In the genomic region with DNA sequence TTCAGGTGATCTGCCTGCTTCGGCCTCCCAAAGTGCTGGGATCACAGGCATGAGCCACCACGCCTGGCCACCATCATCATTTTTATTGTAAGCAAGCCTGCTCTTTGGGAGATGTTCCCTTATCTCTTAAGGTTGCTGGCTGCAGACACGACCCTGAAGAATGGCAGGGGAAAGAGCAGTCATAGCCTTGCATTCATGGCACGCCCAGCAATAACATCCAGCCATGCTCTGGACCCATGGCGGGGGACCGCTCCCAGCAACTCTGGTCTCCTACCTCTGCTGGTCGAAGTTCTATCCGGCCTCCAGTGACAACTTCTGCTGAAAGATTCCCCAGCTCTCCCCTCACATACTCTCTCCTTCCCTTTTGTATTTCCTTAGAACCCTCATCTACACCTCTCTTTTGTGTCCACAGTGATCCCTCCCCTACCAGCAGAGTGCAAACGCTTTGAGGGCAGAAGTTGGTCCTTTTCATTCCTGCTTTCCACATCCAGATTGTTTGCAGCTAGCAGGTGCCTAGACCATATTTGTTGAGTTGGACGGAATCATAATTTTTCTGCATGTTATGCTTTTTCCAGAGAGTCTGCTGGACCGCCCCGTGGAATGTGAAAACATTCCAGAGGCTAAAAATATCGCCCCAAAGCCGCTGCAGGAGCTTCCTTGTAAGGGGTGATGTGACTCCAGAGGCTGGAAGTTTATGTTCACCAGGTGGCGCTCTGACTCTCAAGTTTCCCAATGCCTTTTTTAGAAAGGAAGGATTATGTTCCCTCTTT, we compare ENCODE assay signal across 8 cellular contexts. TPM values are rescaled to one million over a fixed set of nuclear protein-coding genes. Genes with fewer than 3 reads are reported as not detected.
DNase-seq lines count a peak whose midpoint lies in the region; ATAC-seq and TF ChIP-seq lines count a peak whose summit lies in the region.

No MANE protein-coding gene starts in this region.

- no peak overlapping the region for H3K4me3 ChIP-seq in esophagus squamous epithelium

- peaks cover 6 to 16% (median 11%) of the 10 kb centered on the region in 4 donors for H3K4me1 Mint-ChIP-seq in naive thymus-derived CD8-positive, alpha-beta T cell
- no peaks in the 10 kb centered on the region for H3K4me1 Mint-ChIP-seq in activated T-helper 17 cell treated with anti-CD3 and anti-CD28 coated beads, Interleukin-2, amount 50 U/mL, for 72 hours

- TF ChIP-seq CTCF in esophagus squamous epithelium (IDR thresholded peaks at IDR 0.05): peak; percentile 42 to 74 (median 62)

- no peak overlapping the region for H3K4me3 Mint-ChIP-seq in naive thymus-derived CD8-positive, alpha-beta T cell
- no peak overlapping the region for H3K4me3 Mint-ChIP-seq in activated T-helper 17 cell treated with anti-CD3 and anti-CD28 coated beads, Interleukin-2, amount 50 U/mL, for 72 hours

- intact Hi-C loops in esophagus squamous epithelium (cut with DNase I): no loop called here

- H3K4me1 ChIP-seq in esophagus squamous epithelium: peaks cover 0 to 34% (median 18%) of the 10 kb centered on the region in 3 donors

- H3K36me3 ChIP-seq in esophagus squamous epithelium: no peaks in the 10 kb centered on the region

- TF ChIP-seq POLR2A in esophagus squamous epithelium (IDR thresholded peaks at IDR 0.05): no peak

- H3K36me3 Mint-ChIP-seq in naive thymus-derived CD8-positive, alpha-beta T cell: no peaks in the 10 kb centered on the region
- H3K36me3 Mint-ChIP-seq in activated T-helper 17 cell treated with anti-CD3 and anti-CD28 coated beads, Interleukin-2, amount 50 U/mL, for 72 hours (ENCODE audit: low read depth): no peaks in the 10 kb centered on the region

- DNase-seq in ELF-1 (ENCODE audit: low read depth, low spot score) (peak; percentile 75), LHCN-M2 (ENCODE audit: low read depth) (peak; percentile 81), esophagus squamous epithelium (lab: John Stamatoyannopoulos, UW) (no peak), ureter (ENCODE audit: low spot score) (peak; percentile 85)
- peak; percentile 51 for DNase-seq in activated CD4-positive, alpha-beta T cell treated with anti-CD3 and anti-CD28 coated beads for 48 hours
- peak in 6 of 10 donors; percentile 25 to 34 (median 30) for DNase-seq in naive thymus-derived CD8-positive, alpha-beta T cell

- H3K27me3 Mint-ChIP-seq in naive thymus-derived CD8-positive, alpha-beta T cell: peaks cover 11 to 62% (median 26%) of the 10 kb centered on the region in 5 donors
- peaks cover 10% of the 10 kb centered on the region for H3K27me3 Mint-ChIP-seq in activated T-helper 17 cell treated with anti-CD3 and anti-CD28 coated beads, Interleukin-2, amount 50 U/mL, for 72 hours

- POLR2A ChIA-PET in naive thymus-derived CD8-positive, alpha-beta T cell (lab: Charles Lee): interaction anchor here (0.7 to 1.5 kb wide), 2 partner anchors 21 to 22 kb away, joined by 4 read pairs; a partner anchor contains a TSS

- peak overlapping the region; percentile 31 to 81 (median 69) for H3K27ac ChIP-seq in esophagus squamous epithelium

- WGBS in esophagus squamous epithelium, 2 donors: 36 to 38% methylated on average over 11 to 14 of the region's 15 CpGs

- peak overlapping the region in 1 of 10 donors; percentile 23 for H3K27ac Mint-ChIP-seq in naive thymus-derived CD8-positive, alpha-beta T cell
- no peak overlapping the region for H3K27ac Mint-ChIP-seq in activated T-helper 17 cell treated with anti-CD3 and anti-CD28 coated beads, Interleukin-2, amount 50 U/mL, for 72 hours

- H3K27me3 ChIP-seq in esophagus squamous epithelium: peaks cover 0 to 79% (median 0%) of the 10 kb centered on the region in 4 donors

- H3K9me3 Mint-ChIP-seq in naive thymus-derived CD8-positive, alpha-beta T cell: no peaks in the 10 kb centered on the region
- H3K9me3 Mint-ChIP-seq in activated T-helper 17 cell treated with anti-CD3 and anti-CD28 coated beads, Interleukin-2, amount 50 U/mL, for 72 hours: no peaks in the 10 kb centered on the region

- ATAC-seq in naive thymus-derived CD8-positive, alpha-beta T cell: no peak
- no peak for ATAC-seq in activated T-helper 17 cell treated with anti-CD3 and anti-CD28 coated beads, Interleukin-2, amount 50 U/mL, for 72 hours (replicated peaks)
- ATAC-seq in GM18873 (IDR thresholded peaks at IDR 0.05; ENCODE audit: low FRiP score, unreplicated experiment): no peak

- no peaks in the 10 kb centered on the region for H3K9me3 ChIP-seq in esophagus squamous epithelium

RNA-seq across cellular contexts. Expression of a gene that starts 4.4 kb away (rescaled TPM):
- total RNA-seq in LHCN-M2 (2014; rRNA removed) (54.7 and 56.0 TPM in 2 replicates), esophagus squamous epithelium (10 to 100 TPM in 2 of 4 donors, 1 to 10 TPM in 2; 4.0 to 20.5 (median 12.3) TPM), ureter (40.8 TPM)
- polyA plus RNA-seq in LHCN-M2 (2012): 66.1 TPM
- total RNA-seq in naive thymus-derived CD8-positive, alpha-beta T cell: 1 to 10 TPM; 1.1 to 2.0 TPM
- under 1 TPM; 0.06 to 0.30 (median 0.27) TPM for polyA plus RNA-seq in naive thymus-derived CD8-positive, alpha-beta T cell
- total RNA-seq in activated T-helper 17 cell treated with anti-CD3 and anti-CD28 coated beads, Interleukin-2, amount 50 U/mL, for 72 hours: 1 to 10 TPM; 2.0 TPM

RNA-seq across cellular contexts. Expression of a gene that starts 22.1 kb away (rescaled TPM):
- total RNA-seq in LHCN-M2 (2014; rRNA removed) (17.1 and 24.4 TPM in 2 replicates), esophagus squamous epithelium (10 to 100 TPM in 3 of 4 donors, 1 to 10 TPM in 1; 7.7 to 21.7 (median 15.4) TPM), ureter (11.7 TPM)
- 32.8 TPM for polyA plus RNA-seq in LHCN-M2 (2012)
- total RNA-seq in naive thymus-derived CD8-positive, alpha-beta T cell: 1 to 10 TPM; 2.9 to 3.1 TPM
- 1 to 10 TPM; 2.2 to 3.8 (median 3.2) TPM for polyA plus RNA-seq in naive thymus-derived CD8-positive, alpha-beta T cell
- 1 to 10 TPM; 1.5 to 1.9 TPM for total RNA-seq in activated T-helper 17 cell treated with anti-CD3 and anti-CD28 coated beads, Interleukin-2, amount 50 U/mL, for 72 hours

RNA-seq across cellular contexts. Expression of a gene that starts 27.8 kb away (rescaled TPM):
- 23.7 and 25.3 TPM in 2 replicates for total RNA-seq in LHCN-M2 (2014; rRNA removed)
- polyA plus RNA-seq in LHCN-M2 (2012): 12.5 TPM
- 10 to 100 TPM; 10.1 to 16.0 (median 13.4) TPM for total RNA-seq in esophagus squamous epithelium
- total RNA-seq in naive thymus-derived CD8-positive, alpha-beta T cell: 10 to 100 TPM; 60.7 to 64.4 TPM
- 10 to 100 TPM; 29.1 to 37.9 (median 34.1) TPM for polyA plus RNA-seq in naive thymus-derived CD8-positive, alpha-beta T cell
- 33.8 TPM for total RNA-seq in ureter
- total RNA-seq in activated T-helper 17 cell treated with anti-CD3 and anti-CD28 coated beads, Interleukin-2, amount 50 U/mL, for 72 hours: 10 to 100 TPM; 31.1 to 36.8 TPM
